ENCODE assay signal across 1 cellular context in genomic region chr2:102061286-102061699, GRCh38.
TF ChIP-seq lines count a peak whose summit lies in the region.

No MANE protein-coding gene starts in this region.

TF ChIP-seq in HepG2, 621 proteins besides CTCF, POLR2A, EP300 and RAD21 (continued from another document):
- TF ChIP-seq KDM2A (CRISPR knock-in tag; IDR thresholded peaks at IDR 0.05; ENCODE audit: borderline replicate concordance, low read depth): no peak
- no peak for TF ChIP-seq ZNF180 (CRISPR knock-in tag; IDR thresholded peaks at IDR 0.05; ENCODE audit: borderline replicate concordance, low read depth)
- TF ChIP-seq, protein P1, sequence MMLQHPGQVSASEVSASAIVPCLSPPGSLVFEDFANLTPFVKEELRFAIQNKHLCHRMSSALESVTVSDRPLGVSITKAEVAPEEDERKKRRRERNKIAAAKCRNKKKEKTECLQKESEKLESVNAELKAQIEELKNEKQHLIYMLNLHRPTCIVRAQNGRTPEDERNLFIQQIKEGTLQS (CRISPR knock-in tag; IDR thresholded peaks at IDR 0.05): no peak
- TF ChIP-seq, protein P2, sequence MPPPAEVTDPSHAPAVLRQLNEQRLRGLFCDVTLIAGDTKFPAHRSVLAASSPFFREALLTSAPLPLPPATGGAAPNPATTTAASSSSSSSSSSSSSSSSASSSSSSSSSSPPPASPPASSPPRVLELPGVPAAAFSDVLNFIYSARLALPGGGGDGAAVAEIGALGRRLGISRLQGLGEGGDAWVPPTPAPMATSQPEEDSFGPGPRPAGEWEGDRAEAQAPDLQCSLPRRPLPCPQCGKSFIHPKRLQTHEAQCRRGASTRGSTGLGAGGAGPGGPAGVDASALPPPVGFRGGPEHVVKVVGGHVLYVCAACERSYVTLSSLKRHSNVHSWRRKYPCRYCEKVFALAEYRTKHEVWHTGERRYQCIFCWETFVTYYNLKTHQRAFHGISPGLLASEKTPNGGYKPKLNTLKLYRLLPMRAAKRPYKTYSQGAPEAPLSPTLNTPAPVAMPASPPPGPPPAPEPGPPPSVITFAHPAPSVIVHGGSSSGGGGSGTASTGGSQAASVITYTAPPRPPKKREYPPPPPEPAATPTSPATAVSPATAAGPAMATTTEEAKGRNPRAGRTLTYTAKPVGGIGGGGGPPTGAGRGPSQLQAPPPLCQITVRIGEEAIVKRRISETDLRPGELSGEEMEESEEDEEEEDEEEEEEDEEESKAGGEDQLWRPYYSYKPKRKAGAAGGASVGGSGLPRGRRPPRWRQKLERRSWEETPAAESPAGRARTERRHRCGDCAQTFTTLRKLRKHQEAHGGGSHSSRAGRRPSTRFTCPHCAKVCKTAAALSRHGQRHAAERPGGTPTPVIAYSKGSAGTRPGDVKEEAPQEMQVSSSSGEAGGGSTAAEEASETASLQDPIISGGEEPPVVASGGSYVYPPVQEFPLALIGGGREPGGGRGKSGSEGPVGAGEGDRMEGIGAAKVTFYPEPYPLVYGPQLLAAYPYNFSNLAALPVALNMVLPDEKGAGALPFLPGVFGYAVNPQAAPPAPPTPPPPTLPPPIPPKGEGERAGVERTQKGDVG (CRISPR knock-in tag; IDR thresholded peaks at IDR 0.05; ENCODE audit: borderline replicate concordance): 0 out of 2 replicates have a peak, but pooled peaks have one; percentile 35
